In genomic region chr4:152023674-152024073, GRCh38 we compare ENCODE assay signal across 25 cellular contexts.
"Had no signal": no experiment of that assay in that cellular context is flagged by ENCODE, and none has a peak within 500 bp of the region (broad histone marks: within the 10 kb centered on the region; RNA-seq: fewer than 3 reads in every experiment).

No MANE protein-coding gene starts in this region.

- H3K36me3 Mint-ChIP-seq: mesothelial cell of epicardium, naive B cell, natural killer cell, neural progenitor cell, type B pancreatic cell had no signal

- H3K4me3 Mint-ChIP-seq: mesothelial cell of epicardium; naive B cell; natural killer cell; nephron progenitor cell; neural progenitor cell; stimulated activated naive CD8-positive, alpha-beta T cell treated with anti-CD3 and anti-CD28 coated beads, Interleukin-15, Interleukin-2, amounts not matched to agents 100 ng/mL and 50 ng/mL, for 24 hours; type B pancreatic cell had no signal

- H3K4me2 ChIP-seq: hepatocyte, neural progenitor cell had no signal

- H3K27me3 ChIP-seq: hepatocyte, neural progenitor cell, ovary, suprapubic skin, tibial nerve, uterus had no signal

- DNase-seq: islet precursor cell; left ventricle myocardium inferior; mesendoderm; naive B cell; natural killer cell; nephron progenitor cell; ovary; retina; right cardiac atrium; stimulated activated CD4-positive, alpha-beta T cell treated with anti-CD3 and anti-CD28 coated beads, Interleukin-12 subunit alpha, Interleukin-12 subunit beta, amount 100 ng/mL, for 4 hours; stimulated activated CD4-positive, alpha-beta T cell treated with anti-CD3 and anti-CD28 coated beads, Interleukin-15, amount 100 ng/mL, for 24 hours; stimulated activated CD4-positive, alpha-beta T cell treated with anti-CD3 and anti-CD28 coated beads, Interleukin-2, amount 100 ng/mL, for 24 hours; stimulated activated CD4-positive, alpha-beta T cell treated with anti-CD3 and anti-CD28 coated beads, Interleukin-4, amount 100 ng/mL, for 1 hour; stimulated activated naive CD4-positive, alpha-beta T cell; uterus had no signal

- H3K27ac ChIP-seq: hepatocyte, neural progenitor cell, ovary, prostate gland, skin epidermis, suprapubic skin, uterus had no signal

- H3K79me2 ChIP-seq: hepatocyte had no signal

- H3K4me3 ChIP-seq: hepatocyte, left ventricle myocardium inferior, lung, neural progenitor cell, ovary, prostate gland, skin epidermis, suprapubic skin, tibial nerve, uterus had no signal

- ATAC-seq: natural killer cell had no signal

- H3K4me1 ChIP-seq: prostate gland, suprapubic skin, uterus had no signal

- H3K9ac ChIP-seq: neural progenitor cell had no signal

- H2AFZ ChIP-seq: hepatocyte, neural progenitor cell had no signal

- H3K27ac Mint-ChIP-seq: mesothelial cell of epicardium; naive B cell; natural killer cell; nephron progenitor cell; neural progenitor cell; stimulated activated naive CD8-positive, alpha-beta T cell treated with anti-CD3 and anti-CD28 coated beads, Interleukin-15, Interleukin-2, amounts not matched to agents 100 ng/mL and 50 ng/mL, for 24 hours; type B pancreatic cell had no signal

- H3K9me3 Mint-ChIP-seq: mesothelial cell of epicardium; natural killer cell; neural progenitor cell; stimulated activated naive CD8-positive, alpha-beta T cell treated with anti-CD3 and anti-CD28 coated beads, Interleukin-15, Interleukin-2, amounts not matched to agents 100 ng/mL and 50 ng/mL, for 24 hours had no signal

- H3K9me3 ChIP-seq: left ventricle myocardium inferior, ovary, prostate gland, suprapubic skin, tibial nerve, uterus had no signal

- H3K36me3 ChIP-seq: left ventricle myocardium inferior, neural progenitor cell, ovary, prostate gland, suprapubic skin, tibial nerve, uterus had no signal
